23 cellular contexts compared by ENCODE assay signal in the genomic region with DNA sequence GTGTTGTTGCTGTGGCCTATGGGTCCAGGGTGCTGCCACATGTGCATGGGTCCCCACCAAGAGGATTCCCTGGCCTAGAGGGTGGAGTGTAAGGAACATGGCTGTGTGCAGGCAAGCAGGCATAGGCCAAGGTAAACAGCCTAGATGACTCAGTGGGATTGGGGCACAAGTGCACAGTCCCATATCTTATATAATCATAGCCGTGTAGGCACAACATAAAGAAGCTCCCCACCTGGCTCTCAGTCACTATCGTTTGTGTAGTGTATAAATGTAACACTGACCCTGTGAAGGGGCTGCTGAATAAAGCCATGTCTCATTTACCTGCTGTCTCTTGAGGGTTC. TPM values are rescaled to one million over a fixed set of nuclear protein-coding genes. Genes with fewer than 3 reads are reported as not detected.
"Had no signal": no experiment of that assay in that cellular context is flagged by ENCODE, and none has a peak within 500 bp of the region (broad histone marks: within the 10 kb centered on the region; RNA-seq: fewer than 3 reads in every experiment).

No MANE protein-coding gene starts in this region.

- ATAC-seq: gastrocnemius medialis; naive thymus-derived CD8-positive, alpha-beta T cell had no signal

- H3K4me2 ChIP-seq: smooth muscle cell had no signal

- H3K27ac Mint-ChIP-seq: type B pancreatic cell had no signal

- H3K4me3 Mint-ChIP-seq: naive thymus-derived CD8-positive, alpha-beta T cell; type B pancreatic cell had no signal

- H3K36me3 Mint-ChIP-seq: naive thymus-derived CD8-positive, alpha-beta T cell; type B pancreatic cell had no signal

- H3K4me1 ChIP-seq: thyroid gland had no signal

- H3K27ac ChIP-seq: epithelial cell of prostate, esophagus muscularis mucosa, gastrocnemius medialis, heart right ventricle, ovary, right atrium auricular region, thyroid gland had no signal

- H3K9me3 Mint-ChIP-seq: naive thymus-derived CD8-positive, alpha-beta T cell; type B pancreatic cell had no signal

- DNase-seq: effector memory CD4-positive, alpha-beta T cell; gastrocnemius medialis; naive thymus-derived CD8-positive, alpha-beta T cell; ovary; stimulated activated CD4-positive, alpha-beta T cell treated with anti-CD3 and anti-CD28 coated beads, Interleukin-2, amount 100 ng/mL, for 48 hours; stimulated activated naive CD4-positive, alpha-beta T cell treated with Interleukin-2 at 50 U/mL for 16 hours had no signal

- H3K27me3 ChIP-seq: esophagus muscularis mucosa, gastrocnemius medialis, heart right ventricle, ovary, right atrium auricular region, thyroid gland had no signal

- H3K4me1 Mint-ChIP-seq: naive thymus-derived CD8-positive, alpha-beta T cell had no signal

- FAIRE-seq: endometrium, urothelium cell line had no signal

- H3K4me3 ChIP-seq: esophagus muscularis mucosa, gastrocnemius medialis, heart right ventricle, ovary, right atrium auricular region, smooth muscle cell, thyroid gland had no signal

- H3K36me3 ChIP-seq: esophagus muscularis mucosa, gastrocnemius medialis, heart right ventricle, ovary, right atrium auricular region, thyroid gland had no signal

- H3K27me3 Mint-ChIP-seq: naive thymus-derived CD8-positive, alpha-beta T cell had no signal

- H3K9me3 ChIP-seq: esophagus muscularis mucosa, gastrocnemius medialis, heart right ventricle, ovary, right atrium auricular region, thyroid gland had no signal

RNA-seq across cellular contexts. Expression of a gene that starts 15.7 kb away (rescaled TPM):
- total RNA-seq: esophagus muscularis mucosa; fibroblast of villous mesenchyme; gastrocnemius medialis; heart right ventricle; left lobe of liver; lower leg skin; mammary epithelial cell; mesenteric fat pad; mononuclear cell; naive thymus-derived CD8-positive, alpha-beta T cell; ovary; posterior vena cava; right atrium auricular region; smooth muscle cell; thyroid gland had no signal
- polyA plus RNA-seq: heart right ventricle; mammary epithelial cell; naive thymus-derived CD8-positive, alpha-beta T cell; neural cell; ovary; smooth muscle cell had no signal

RNA-seq across cellular contexts. Expression of a gene that starts 19.1 kb away (rescaled TPM):
- total RNA-seq: esophagus muscularis mucosa; fibroblast of villous mesenchyme; gastrocnemius medialis; heart right ventricle; left lobe of liver; lower leg skin; mammary epithelial cell; mesenteric fat pad; mononuclear cell; naive thymus-derived CD8-positive, alpha-beta T cell; ovary; posterior vena cava; right atrium auricular region; smooth muscle cell; thyroid gland had no signal
- polyA plus RNA-seq: heart right ventricle; mammary epithelial cell; naive thymus-derived CD8-positive, alpha-beta T cell; neural cell; smooth muscle cell had no signal

RNA-seq across cellular contexts. Expression of a gene that starts 34.6 kb away (rescaled TPM):
- total RNA-seq: esophagus muscularis mucosa; fibroblast of villous mesenchyme; gastrocnemius medialis; heart right ventricle; left lobe of liver; lower leg skin; mammary epithelial cell; mesenteric fat pad; mononuclear cell; naive thymus-derived CD8-positive, alpha-beta T cell; ovary; posterior vena cava; right atrium auricular region; smooth muscle cell; thyroid gland had no signal
- polyA plus RNA-seq: heart right ventricle; mammary epithelial cell; naive thymus-derived CD8-positive, alpha-beta T cell; neural cell; ovary; smooth muscle cell had no signal

RNA-seq across cellular contexts. Expression of a gene that starts 46.0 kb away (rescaled TPM):
- total RNA-seq: esophagus muscularis mucosa; fibroblast of villous mesenchyme; gastrocnemius medialis; heart right ventricle; left lobe of liver; lower leg skin; mammary epithelial cell; mesenteric fat pad; mononuclear cell; naive thymus-derived CD8-positive, alpha-beta T cell; ovary; posterior vena cava; right atrium auricular region; smooth muscle cell; thyroid gland had no signal
- polyA plus RNA-seq: heart right ventricle; mammary epithelial cell; naive thymus-derived CD8-positive, alpha-beta T cell; neural cell; ovary; smooth muscle cell had no signal
